In the genomic region with DNA sequence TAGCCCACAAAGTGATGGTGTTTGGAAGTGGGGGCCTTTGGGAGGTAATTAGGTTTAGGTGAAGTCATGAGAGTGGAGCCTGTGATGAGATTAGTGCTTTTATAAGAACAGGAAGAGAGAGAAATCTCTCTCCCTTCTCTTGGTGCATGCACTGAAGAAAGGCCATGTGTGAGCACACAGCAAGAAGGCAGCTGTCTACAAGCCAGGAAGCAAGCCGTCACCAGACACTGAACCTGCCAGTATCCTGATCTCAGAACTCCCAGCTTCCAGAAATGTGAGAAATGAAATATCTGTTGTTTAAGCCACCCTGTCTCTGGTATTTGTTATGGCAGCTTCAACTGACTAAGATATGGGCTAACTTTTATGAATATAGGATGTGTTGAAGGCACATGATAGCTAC, we compare ENCODE assay signal across 14 cellular contexts.
DNase-seq lines count a peak whose midpoint lies in the region; ATAC-seq, FAIRE-seq and TF ChIP-seq lines count a peak whose summit lies in the region.
"Had no signal": no experiment of that assay in that cellular context is flagged by ENCODE, and none has a peak within 500 bp of the region (broad histone marks: within the 10 kb centered on the region; RNA-seq: fewer than 3 reads in every experiment).

No MANE protein-coding gene starts in this region.

- H2AK5ac ChIP-seq in H1 (ENCODE audit: low read depth, low read length), result no peak overlapping the region

- H2BK5ac ChIP-seq in H1 (ENCODE audit: low read depth, low read length), result no peak overlapping the region

- FAIRE-seq in H1 (lab: Jason Lieb, UNC), result no peak
- FAIRE-seq: GM12878, GM18507 had no signal

- H2BK20ac ChIP-seq in H1 (ENCODE audit: low read length), result no peak overlapping the region

- intact Hi-C loops in CD8-positive, alpha-beta T cell (cut with DNase I, micrococcal nuclease), result no loop called here

- H3K36me3 ChIP-seq in CD8-positive, alpha-beta T cell (ENCODE audit: insufficient read depth, low read length), result no peaks in the 10 kb centered on the region
- H3K36me3 ChIP-seq in H1 (ENCODE audit: control insufficient read depth in 2 of 4, insufficient read depth in 4 of 4, low read length in 3 of 4) (no peaks in the 10 kb centered on the region), right atrium auricular region (no peaks in the 10 kb centered on the region)

- POLR2A ChIA-PET in CD8-positive, alpha-beta T cell (lab: Charles Lee), result no interaction called here
- POLR2A ChIA-PET in H1 (lab: Charles Lee; ENCODE audit: partially characterized antibody), result interaction anchor here (1.3 kb wide), 1 partner anchor 10 kb away, joined by 3 read pairs; no protein-coding TSS in a partner anchor

- H3K27me3 ChIP-seq in CD8-positive, alpha-beta T cell (ENCODE audit: insufficient read depth, low read length), result no peaks in the 10 kb centered on the region
- H3K27me3 ChIP-seq in H1 (replicated peaks in 1 of 4; ENCODE audit: control insufficient read depth in 3 of 4, extremely low read depth in 1 of 4, insufficient read depth in 3 of 4, low read length in 3 of 4), result no peaks in the 10 kb centered on the region
- H3K27me3 ChIP-seq in right atrium auricular region, result no peaks in the 10 kb centered on the region

- TF ChIP-seq POLR2A in H1 (IDR thresholded peaks at IDR 0.05; ENCODE audit: control extremely low read depth in 1 of 2, low read depth in 2 of 2, low read length in 2 of 2), result no peak

- TF ChIP-seq RAD21 in H1 (IDR thresholded peaks at IDR 0.05 in 1 of 2, conservative IDR thresholded peaks at IDR 0.05 in 1 of 2; ENCODE audit: low read depth in 2 of 2, low read length in 2 of 2), result no peak

- no peak overlapping the region for H2BK15ac ChIP-seq in H1 (ENCODE audit: low read length)

- no peak overlapping the region for H3K4me2 ChIP-seq in H1 (ENCODE audit: insufficient read depth in 1 of 2, low read depth in 2 of 2, low read length in 2 of 2)

- no peaks in the 10 kb centered on the region for H4K20me1 ChIP-seq in H1 (replicated peaks in 1 of 2; ENCODE audit: control insufficient read depth in 1 of 2, insufficient read depth in 2 of 2, low read length in 2 of 2)

- H3K79me2 ChIP-seq in H1 (ENCODE audit: control insufficient read depth in 1 of 2, insufficient read depth in 2 of 2, low read length in 2 of 2), result no peaks in the 10 kb centered on the region

- no peak overlapping the region for H3K4me3 Mint-ChIP-seq in CD8-positive, alpha-beta T cell

- H4K8ac ChIP-seq in H1 (ENCODE audit: extremely low read depth, insufficient read depth, low read length), result no peak overlapping the region

- H3K4me3 ChIP-seq in CD8-positive, alpha-beta T cell (ENCODE audit: low read depth, low read length), result no peak overlapping the region
- H3K4me3 ChIP-seq in H1 (ENCODE audit: extremely low read depth in 1 of 4, insufficient read depth in 2 of 4, low read depth in 3 of 4, low read length in 4 of 4) (no peak overlapping the region), right atrium auricular region (no peak overlapping the region)
- H3K4me3 ChIP-seq: GM12878 had no signal

- H3K27me3 Mint-ChIP-seq in CD8-positive, alpha-beta T cell (ENCODE audit: low read depth), result no peaks in the 10 kb centered on the region

- no peaks in the 10 kb centered on the region for H3K4me1 ChIP-seq in CD8-positive, alpha-beta T cell (ENCODE audit: insufficient read depth, low read length)
- H3K4me1 ChIP-seq in H1 (replicated peaks in 1 of 4; ENCODE audit: control insufficient read depth in 3 of 4, insufficient read depth in 4 of 4, low read length in 3 of 4) (peaks cover 3 to 11% (median 5%) of the 10 kb centered on the region in 4 experiments; a peak in 4 of 7 replicates), right atrium auricular region (peaks cover 0 to 7% of the 10 kb centered on the region in 2 donors)

- no peaks in the 10 kb centered on the region for H3K23me2 ChIP-seq in H1 (ENCODE audit: low read depth, low read length)

- H2BK120ac ChIP-seq in H1 (replicated peaks; ENCODE audit: low read depth, low read length), result no peak overlapping the region

- H3K14ac ChIP-seq in H1 (ENCODE audit: insufficient read length), result no peak overlapping the region

- no peak overlapping the region for H3K4ac ChIP-seq in H1 (replicated peaks; ENCODE audit: insufficient read length, low read depth, low read length)

- H3K4me1 Mint-ChIP-seq in CD8-positive, alpha-beta T cell (ENCODE audit: low read depth), result peaks cover 8% of the 10 kb centered on the region

- 88% methylated on average over 1 of the region's 1 CpG; no CpG with 5 or more reads in 1 of the 2 experiments for WGBS in H1 (ENCODE audit: extremely low coverage in 1 of 2, insufficient coverage in 1 of 2, insufficient read length in 1 of 2, insufficient replicate concordance in 2 of 2, low coverage in 1 of 2, low lambda C conversion rate in 2 of 2, missing lambda C conversion rate in 1 of 2), 2 experiments

- no peak for TF ChIP-seq EP300 in H1 (IDR thresholded peaks at IDR 0.05; ENCODE audit: borderline replicate concordance in 1 of 2, low read depth in 2 of 2, low read length in 2 of 2)

- H3K9me3 ChIP-seq in CD8-positive, alpha-beta T cell (ENCODE audit: low read length), result no peaks in the 10 kb centered on the region
- no peaks in the 10 kb centered on the region; a peak in 1 of 4 replicates for H3K9me3 ChIP-seq in H1 (ENCODE audit: insufficient read depth in 2 of 2, low read depth in 1 of 2, low read length in 1 of 2)
- no peaks in the 10 kb centered on the region for H3K9me3 ChIP-seq in right atrium auricular region

- no peaks in the 10 kb centered on the region for H3K9me3 Mint-ChIP-seq in CD8-positive, alpha-beta T cell

- no peak overlapping the region for H3K27ac ChIP-seq in CD8-positive, alpha-beta T cell (ENCODE audit: low read depth, low read length)
- H3K27ac ChIP-seq in H1 (ENCODE audit: low read depth, low read length) (no peak overlapping the region), right atrium auricular region (peak overlapping the region; percentile 4 to 75)
- H3K27ac ChIP-seq: 22Rv1 had no signal

- H4K5ac ChIP-seq in H1 (ENCODE audit: insufficient read length, low read depth, low read length), result no peak overlapping the region

- no peak overlapping the region for H3K9ac ChIP-seq in H1 (replicated peaks in 1 of 4; ENCODE audit: extremely low read depth in 1 of 4, low read depth in 3 of 4, low read length in 3 of 4)

- no peaks in the 10 kb centered on the region for H3K79me1 ChIP-seq in H1 (ENCODE audit: low read depth, low read length)

- H2AFZ ChIP-seq in H1 (ENCODE audit: low read length), result no peak overlapping the region

- no peak overlapping the region for H4K91ac ChIP-seq in H1 (replicated peaks; ENCODE audit: insufficient read length, low read length)

- ATAC-seq in CD8-positive, alpha-beta T cell, result no peak
- ATAC-seq: GM12878 had no signal

- no peak overlapping the region for H3K23ac ChIP-seq in H1 (ENCODE audit: insufficient read length)

- DNase-seq in NCI-H510A treated with DMSO at 0.1 percent for 48 hours (lab: John Stamatoyannopoulos, UW), result peak; percentile 6
- no peak for DNase-seq in NCI-H510A (lab: John Stamatoyannopoulos, UW)
- no peak for DNase-seq in CD8-positive, alpha-beta T cell
- DNase-seq in H1 (ENCODE audit: low read depth in 1 of 2, low spot score in 2 of 2), result no peak
- DNase-seq in right atrium auricular region (ENCODE audit: low spot score), result no peak
- no peak for DNase-seq in NCI-H146 (lab: John Stamatoyannopoulos, UW)
- DNase-seq in cerebellar nuclear complex (lab: John Stamatoyannopoulos, UW), result no peak
- DNase-seq in NCI-H748 (lab: John Stamatoyannopoulos, UW; ENCODE audit: unreplicated experiment), result no peak
- DNase-seq: Calu3, DMS 273 treated with DMSO at 0.1 percent for 48 hours, H7 had no signal

- TF ChIP-seq CTCF in CD8-positive, alpha-beta T cell (IDR thresholded peaks at IDR 0.05), result no peak
- TF ChIP-seq CTCF in H1 (IDR thresholded peaks at IDR 0.05; ENCODE audit: control extremely low read depth in 1 of 3, insufficient read depth in 1 of 3, low read depth in 1 of 3, low read length in 3 of 3) (no peak), right atrium auricular region (IDR thresholded peaks at IDR 0.05) (no peak)

- CTCF ChIA-PET in CD8-positive, alpha-beta T cell (lab: Charles Lee), result interaction anchor here (1.4 kb wide), 1 partner anchor 16 kb away, joined by 3 read pairs; no protein-coding TSS in a partner anchor
- CTCF ChIA-PET in H1 (lab: Charles Lee; ENCODE audit: partially characterized antibody), result no interaction called here

- H3K36me3 Mint-ChIP-seq in CD8-positive, alpha-beta T cell, result no peaks in the 10 kb centered on the region

- no peak overlapping the region for H3K18ac ChIP-seq in H1 (ENCODE audit: extremely low read depth, low read length)

- H3K56ac ChIP-seq in H1 (replicated peaks; ENCODE audit: insufficient read length, low read depth, low read length), result no peak overlapping the region

- H2BK12ac ChIP-seq in H1 (ENCODE audit: low read depth, low read length), result peak overlapping the region; percentile 85; the same call in 1 of the 2 replicates

- peak overlapping the region; percentile 66 for H3K27ac Mint-ChIP-seq in CD8-positive, alpha-beta T cell

TF ChIP-seq in H1, 55 proteins besides CTCF, POLR2A, EP300 and RAD21:
- TF ChIP-seq, protein P1, sequence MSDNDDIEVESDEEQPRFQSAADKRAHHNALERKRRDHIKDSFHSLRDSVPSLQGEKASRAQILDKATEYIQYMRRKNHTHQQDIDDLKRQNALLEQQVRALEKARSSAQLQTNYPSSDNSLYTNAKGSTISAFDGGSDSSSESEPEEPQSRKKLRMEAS (IDR thresholded peaks at IDR 0.05), result peak; percentile 22; the same call in 1 of the 2 replicates
- TF ChIP-seq KDM1A (IDR thresholded peaks at IDR 0.05; ENCODE audit: borderline replicate concordance, low read length) (no peak), RNF2 (IDR thresholded peaks at IDR 0.05; ENCODE audit: borderline replicate concordance, low read depth, low read length, missing control alignments, poor library complexity, severe bottlenecking) (no peak), SP2 (IDR thresholded peaks at IDR 0.05; ENCODE audit: low read length) (no peak), CBX8 (IDR thresholded peaks at IDR 0.05; ENCODE audit: borderline replicate concordance, low read depth, low read length) (no peak)
TF ChIP-seq in H1: peak in this region for 1.

Comparison
In these comparisons a context has a peak if more than half of its experiments do, and no peak if none do; other contexts are left out.
1. H3K27ac ChIP-seq: peak in right atrium auricular region (2 of 2); none in CD8-positive, alpha-beta T cell (single experiment) and H1 (single experiment).